1 cellular context compared by ENCODE assay signal in genomic region chr15:63600646-63601025, GRCh38.
TF ChIP-seq lines count a peak whose summit lies in the region.

No MANE protein-coding gene starts in this region.

TF ChIP-seq in GM23338, 12 proteins besides CTCF, POLR2A, EP300 and RAD21 (continued from another document):
- no peak for TF ChIP-seq ZNF462 (CRISPR knock-in tag; IDR thresholded peaks at IDR 0.05)
- TF ChIP-seq EZH2 (IDR thresholded peaks at IDR 0.05; ENCODE audit: low read depth, unreplicated experiment): no peak
- no peak for TF ChIP-seq POLR2AphosphoS5 (IDR thresholded peaks at IDR 0.05; ENCODE audit: low read depth)
- no peak for TF ChIP-seq STAT1 (IDR thresholded peaks at IDR 0.05; ENCODE audit: unreplicated experiment)
- TF ChIP-seq NANOG (IDR thresholded peaks at IDR 0.05; ENCODE audit: borderline replicate concordance): no peak
- TF ChIP-seq ZNF114 (CRISPR knock-in tag; IDR thresholded peaks at IDR 0.05): no peak
